ENCODE assay signal across 12 cellular contexts in the genomic region with DNA sequence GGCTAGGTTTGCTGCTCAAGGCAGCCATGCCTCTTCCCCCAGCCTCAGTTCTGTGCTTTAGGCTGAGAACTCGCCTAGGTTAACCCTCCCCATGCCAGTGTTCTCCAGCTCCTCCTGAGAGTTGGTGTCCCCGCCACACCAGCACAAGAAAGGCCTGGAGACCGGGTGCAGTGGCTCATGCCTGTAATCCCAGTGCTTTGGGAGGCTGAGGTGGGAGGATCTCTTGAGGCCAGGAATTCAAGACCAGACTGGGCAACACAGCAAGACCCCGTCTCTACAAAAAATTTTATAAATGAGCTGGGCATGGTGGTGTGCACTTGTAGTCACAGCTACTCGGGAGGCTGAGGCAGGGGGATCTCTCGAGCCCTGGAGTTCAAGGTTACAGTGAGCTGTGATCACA.
"Had no signal": no experiment of that assay in that cellular context is flagged by ENCODE, and none has a peak within 500 bp of the region (broad histone marks: within the 10 kb centered on the region; RNA-seq: fewer than 3 reads in every experiment).

No MANE protein-coding gene starts in this region.

- H3K4me3 Mint-ChIP-seq: nephron progenitor cell; T-helper 1 cell treated with Interleukin-12 subunit alpha and Interleukin-12 subunit beta and Interleukin-4 antibody, amounts not matched to agents 30 μg/mL and 1 μg/mL, for 36 hours had no signal

- H3K27ac ChIP-seq: pancreas had no signal

- ATAC-seq: heart left ventricle had no signal

- H3K4me1 ChIP-seq: pancreas had no signal

- H3K9me3 Mint-ChIP-seq: nephron progenitor cell; T-helper 1 cell treated with Interleukin-12 subunit alpha and Interleukin-12 subunit beta and Interleukin-4 antibody, amounts not matched to agents 30 μg/mL and 1 μg/mL, for 36 hours had no signal

- H3K36me3 ChIP-seq: pancreas had no signal

- H3K27me3 ChIP-seq: heart left ventricle, pancreas had no signal

- DNase-seq: activated CD4-positive, alpha-beta T cell treated with anti-CD3 and anti-CD28 coated beads, Interleukin-2, amount 50 U/mL, for 1 hour; activated naive CD4-positive, alpha-beta T cell; activated T-cell treated with anti-CD3 and anti-CD28 coated beads, Interleukin-2, amount 50 U/mL, for 48 hours; effector CD8-positive, alpha-beta T cell; heart left ventricle; nephron progenitor cell; pancreas; substantia nigra; trophoblast cell had no signal

- H3K27ac Mint-ChIP-seq: nephron progenitor cell; T-helper 1 cell treated with Interleukin-12 subunit alpha and Interleukin-12 subunit beta and Interleukin-4 antibody, amounts not matched to agents 30 μg/mL and 1 μg/mL, for 36 hours had no signal

- H3K9me3 ChIP-seq: heart left ventricle, mucosa of descending colon, pancreas had no signal

- H3K4me3 ChIP-seq: heart left ventricle, mucosa of descending colon, pancreas, skin epidermis had no signal
